In genomic region chr1:156721131-156721924, GRCh38 we compare ENCODE assay signal across 29 cellular contexts. TPM values are rescaled to one million over a fixed set of nuclear protein-coding genes. Genes with fewer than 3 reads are reported as not detected.
DNase-seq lines count a peak whose midpoint lies in the region; ATAC-seq, FAIRE-seq and TF ChIP-seq lines count a peak whose summit lies in the region.
"Had no signal": no experiment of that assay in that cellular context is flagged by ENCODE, and none has a peak within 500 bp of the region (broad histone marks: within the 10 kb centered on the region; RNA-seq: fewer than 3 reads in every experiment).

No MANE protein-coding gene starts in this region.

- no peaks in the 10 kb centered on the region for H3K9me3 ChIP-seq in psoas muscle
- H3K9me3 ChIP-seq: pancreas, right atrium auricular region, upper lobe of left lung had no signal

- H3K4me1 ChIP-seq in psoas muscle, result peaks cover 21% of the 10 kb centered on the region

- TF ChIP-seq CTCF in GM20000 (IDR thresholded peaks at IDR 0.05; ENCODE audit: extremely low read depth, missing control alignments), result no peak
- TF ChIP-seq CTCF in psoas muscle (IDR thresholded peaks at IDR 0.05), result no peak

- no peak overlapping the region for H3K27ac ChIP-seq in psoas muscle
- H3K27ac ChIP-seq: pancreas, PC-9, right atrium auricular region, upper lobe of left lung, WERI-Rb-1 had no signal

- TF ChIP-seq POLR2A in GM12892 (IDR thresholded peaks at IDR 0.05; ENCODE audit: low read depth, low read length), result peak; percentile 56

- 83 to 89% (median 83%) methylated on average over 6 of the region's 6 CpGs for WGBS in psoas muscle, 3 donors

- peaks cover 48% of the 10 kb centered on the region for H3K36me3 Mint-ChIP-seq in activated T-cell treated with anti-CD3 and anti-CD28 coated beads, Interleukin-2, amount 50 U/mL, for 24 hours (ENCODE audit: low read depth)
- peaks cover 29% of the 10 kb centered on the region for H3K36me3 Mint-ChIP-seq in activated T-cell treated with anti-CD3 and anti-CD28 coated beads, Interleukin-2, amount 50 U/mL, for 4 hours (ENCODE audit: insufficient read depth)
- peaks cover 10% of the 10 kb centered on the region for H3K36me3 Mint-ChIP-seq in activated T-helper 17 cell treated with anti-CD3 and anti-CD28 coated beads, Interleukin-2, amount 50 U/mL, for 72 hours (ENCODE audit: low read depth)

- H3K27me3 Mint-ChIP-seq in activated T-cell treated with anti-CD3 and anti-CD28 coated beads, Interleukin-2, amount 50 U/mL, for 24 hours, result no peaks in the 10 kb centered on the region
- no peaks in the 10 kb centered on the region for H3K27me3 Mint-ChIP-seq in activated T-cell treated with anti-CD3 and anti-CD28 coated beads, Interleukin-2, amount 50 U/mL, for 4 hours (ENCODE audit: low read depth)
- H3K27me3 Mint-ChIP-seq in activated T-helper 17 cell treated with anti-CD3 and anti-CD28 coated beads, Interleukin-2, amount 50 U/mL, for 72 hours, result no peaks in the 10 kb centered on the region
- H3K27me3 Mint-ChIP-seq: activated naive CD8-positive, alpha-beta T cell treated with anti-CD3 and anti-CD28 coated beads, Interleukin-2, amount 10 ng/mL, durations not matched to agents 7 days and 5 days; naive thymus-derived CD4-positive, alpha-beta T cell had no signal

- H3K36me3 ChIP-seq in psoas muscle (ENCODE audit: insufficient read depth in 1 of 2, low read depth in 1 of 2), result peaks cover 7 to 47% of the 10 kb centered on the region in 2 donors

- no peaks in the 10 kb centered on the region for H3K27me3 ChIP-seq in psoas muscle (ENCODE audit: insufficient read depth in 3 of 3, low read length in 2 of 3)
- H3K27me3 ChIP-seq: pancreas, right atrium auricular region, upper lobe of left lung had no signal

- H3K4me1 Mint-ChIP-seq in activated T-cell treated with anti-CD3 and anti-CD28 coated beads, Interleukin-2, amount 50 U/mL, for 24 hours (ENCODE audit: low read depth), result peaks cover 32% of the 10 kb centered on the region
- H3K4me1 Mint-ChIP-seq in activated T-cell treated with anti-CD3 and anti-CD28 coated beads, Interleukin-2, amount 50 U/mL, for 4 hours (ENCODE audit: low read depth), result peaks cover 16% of the 10 kb centered on the region
- peaks cover 16% of the 10 kb centered on the region for H3K4me1 Mint-ChIP-seq in activated T-helper 17 cell treated with anti-CD3 and anti-CD28 coated beads, Interleukin-2, amount 50 U/mL, for 72 hours

- H3K4me3 ChIP-seq in psoas muscle, result no peak overlapping the region
- H3K4me3 ChIP-seq: pancreas, PC-9, right atrium auricular region, smooth muscle cell, upper lobe of left lung had no signal

- no peak for ATAC-seq in activated T-cell treated with anti-CD3 and anti-CD28 coated beads, Interleukin-2, amount 50 U/mL, for 4 hours
- peak; percentile 77 for ATAC-seq in activated T-helper 17 cell treated with anti-CD3 and anti-CD28 coated beads, Interleukin-2, amount 50 U/mL, for 72 hours (replicated peaks)
- ATAC-seq in psoas muscle, result no peak
- ATAC-seq: left ventricle myocardium superior; naive thymus-derived CD4-positive, alpha-beta T cell; pancreas had no signal

- no peak for DNase-seq in activated T-cell treated with anti-CD3 and anti-CD28 coated beads, Interleukin-2, amount 50 U/mL, for 24 hours
- DNase-seq in activated T-cell treated with anti-CD3 and anti-CD28 coated beads, Interleukin-2, amount 50 U/mL, for 4 hours, result no peak
- DNase-seq in GM12892 (ENCODE audit: insufficient read length) (no peak), epidermal melanocyte (ENCODE audit: insufficient read length, low spot score) (peak; percentile 8), GM20000 (ENCODE audit: low spot score) (no peak), NCI-H1930 (lab: John Stamatoyannopoulos, UW) (no peak), psoas muscle (no peak)
- DNase-seq: activated naive CD8-positive, alpha-beta T cell treated with anti-CD3 and anti-CD28 coated beads, Interleukin-2, amount 10 ng/mL, durations not matched to agents 7 days and 5 days; IMR-90; left ventricle myocardium superior; midbrain; naive thymus-derived CD4-positive, alpha-beta T cell; NCI-H1092; NCI-H1694 treated with DMSO at 0.1 percent for 48 hours; NCI-H2171 treated with DMSO at 0.1 percent for 48 hours; NCI-H524; pancreas; PC-9; SHP77 treated with DMSO at 0.1 percent for 48 hours; stimulated activated CD4-positive, alpha-beta T cell treated with anti-CD3 and anti-CD28 coated beads, Interleukin-2, amount 100 ng/mL, for 24 hours; substantia nigra; T1000; upper lobe of left lung; WERI-Rb-1 had no signal

- no peak overlapping the region for H3K4me3 Mint-ChIP-seq in activated T-cell treated with anti-CD3 and anti-CD28 coated beads, Interleukin-2, amount 50 U/mL, for 24 hours
- H3K4me3 Mint-ChIP-seq in activated T-cell treated with anti-CD3 and anti-CD28 coated beads, Interleukin-2, amount 50 U/mL, for 4 hours, result no peak overlapping the region
- peak overlapping the region; percentile 41 for H3K4me3 Mint-ChIP-seq in activated T-helper 17 cell treated with anti-CD3 and anti-CD28 coated beads, Interleukin-2, amount 50 U/mL, for 72 hours
- H3K4me3 Mint-ChIP-seq: activated naive CD8-positive, alpha-beta T cell treated with anti-CD3 and anti-CD28 coated beads, Interleukin-2, amount 10 ng/mL, durations not matched to agents 7 days and 5 days had no signal

- no peaks in the 10 kb centered on the region for H3K9me3 Mint-ChIP-seq in activated T-cell treated with anti-CD3 and anti-CD28 coated beads, Interleukin-2, amount 50 U/mL, for 24 hours
- H3K9me3 Mint-ChIP-seq in activated T-cell treated with anti-CD3 and anti-CD28 coated beads, Interleukin-2, amount 50 U/mL, for 4 hours, result no peaks in the 10 kb centered on the region
- no peaks in the 10 kb centered on the region for H3K9me3 Mint-ChIP-seq in activated T-helper 17 cell treated with anti-CD3 and anti-CD28 coated beads, Interleukin-2, amount 50 U/mL, for 72 hours
- H3K9me3 Mint-ChIP-seq: activated naive CD8-positive, alpha-beta T cell treated with anti-CD3 and anti-CD28 coated beads, Interleukin-2, amount 10 ng/mL, durations not matched to agents 7 days and 5 days; naive thymus-derived CD4-positive, alpha-beta T cell had no signal

- FAIRE-seq in GM12892 (lab: Jason Lieb, UNC), result no peak
- FAIRE-seq: islet of Langerhans, pancreas had no signal

- H3K27ac Mint-ChIP-seq in activated T-cell treated with anti-CD3 and anti-CD28 coated beads, Interleukin-2, amount 50 U/mL, for 24 hours, result peak overlapping the region; percentile 85
- H3K27ac Mint-ChIP-seq in activated T-helper 17 cell treated with anti-CD3 and anti-CD28 coated beads, Interleukin-2, amount 50 U/mL, for 72 hours, result peak overlapping the region; percentile 81
- H3K27ac Mint-ChIP-seq: activated naive CD8-positive, alpha-beta T cell treated with anti-CD3 and anti-CD28 coated beads, Interleukin-2, amount 10 ng/mL, durations not matched to agents 7 days and 5 days had no signal

- intact Hi-C loops in psoas muscle (cut with DNase I), result no loop called here

RNA-seq across cellular contexts. Expression of gene METTL25B, which starts 6.9 kb away (rescaled TPM):
- 10 to 100 TPM; 16.6 to 18.9 (median 18.5) TPM for total RNA-seq in activated T-cell treated with anti-CD3 and anti-CD28 coated beads, Interleukin-2, amount 50 U/mL, for 4 hours
- polyA plus RNA-seq in GM12892 (2012; ENCODE audit: missing spikeins), result 24.4 TPM
- 10 to 100 TPM; 29.0 to 51.6 TPM for total RNA-seq in activated T-helper 17 cell treated with anti-CD3 and anti-CD28 coated beads, Interleukin-2, amount 50 U/mL, for 72 hours
- total RNA-seq in psoas muscle, result 10 to 100 TPM; 18.5 to 32.1 (median 28.5) TPM
- polyA plus RNA-seq in psoas muscle, result 10 to 100 TPM; 22.1 to 31.5 (median 27.0) TPM

RNA-seq across cellular contexts. Expression of gene ISG20L2, which starts 7.2 kb away (rescaled TPM):
- total RNA-seq in activated T-cell treated with anti-CD3 and anti-CD28 coated beads, Interleukin-2, amount 50 U/mL, for 4 hours, result 10 to 100 TPM; 62.4 to 65.9 (median 63.8) TPM
- 22.9 TPM for polyA plus RNA-seq in GM12892 (2012; ENCODE audit: missing spikeins)
- total RNA-seq in activated T-helper 17 cell treated with anti-CD3 and anti-CD28 coated beads, Interleukin-2, amount 50 U/mL, for 72 hours, result 10 to 100 TPM; 38.8 to 74.9 TPM
- total RNA-seq in psoas muscle, result 10 to 100 TPM in 3 of 4 donors, 1 to 10 TPM in 1; 7.4 to 19.8 (median 16.5) TPM
- polyA plus RNA-seq in psoas muscle, result 10 to 100 TPM in 2 of 3 donors, 1 to 10 TPM in 1; 7.6 to 20.4 (median 20.2) TPM

RNA-seq across cellular contexts. Expression of gene CRABP2, which starts 15.9 kb away (rescaled TPM):
- total RNA-seq in activated T-cell treated with anti-CD3 and anti-CD28 coated beads, Interleukin-2, amount 50 U/mL, for 4 hours, result 1 to 10 TPM; 1.8 to 2.5 (median 2.4) TPM
- 0.76 TPM for polyA plus RNA-seq in GM12892 (2012; ENCODE audit: missing spikeins)
- 1 to 10 TPM; 2.2 to 4.4 TPM for total RNA-seq in activated T-helper 17 cell treated with anti-CD3 and anti-CD28 coated beads, Interleukin-2, amount 50 U/mL, for 72 hours
- 1 to 10 TPM in 2 of 4 donors, under 1 TPM in 1, not detected in 1; 0.71 to 1.7 (median 1.6) TPM for total RNA-seq in psoas muscle
- under 1 TPM; 0.13 to 0.57 (median 0.53) TPM for polyA plus RNA-seq in psoas muscle
- total RNA-seq: dermis microvascular lymphatic vessel endothelial cell had no signal

RNA-seq across cellular contexts. Expression of gene MRPL24, which starts 19.6 kb away (rescaled TPM):
- 100 to 1,000 TPM; 132 to 138 (median 132) TPM for total RNA-seq in activated T-cell treated with anti-CD3 and anti-CD28 coated beads, Interleukin-2, amount 50 U/mL, for 4 hours
- 129 TPM for polyA plus RNA-seq in GM12892 (2012; ENCODE audit: missing spikeins)
- total RNA-seq in activated T-helper 17 cell treated with anti-CD3 and anti-CD28 coated beads, Interleukin-2, amount 50 U/mL, for 72 hours, result 10 to 100 TPM; 58.8 to 67.0 TPM
- 100 to 1,000 TPM in 2 of 4 donors, 10 to 100 TPM in 2; 86.1 to 137 (median 99.8) TPM for total RNA-seq in psoas muscle
- 100 to 1,000 TPM; 140 to 174 (median 146) TPM for polyA plus RNA-seq in psoas muscle

RNA-seq across cellular contexts. Expression of gene HDGF, which starts 30.1 kb away (rescaled TPM):
- 100 to 1,000 TPM; 221 to 249 (median 230) TPM for total RNA-seq in activated T-cell treated with anti-CD3 and anti-CD28 coated beads, Interleukin-2, amount 50 U/mL, for 4 hours
- polyA plus RNA-seq in GM12892 (2012; ENCODE audit: missing spikeins), result 139 TPM
- total RNA-seq in activated T-helper 17 cell treated with anti-CD3 and anti-CD28 coated beads, Interleukin-2, amount 50 U/mL, for 72 hours, result 100 to 1,000 TPM; 270 to 361 TPM
- 100 to 1,000 TPM; 164 to 240 (median 208) TPM for total RNA-seq in psoas muscle
- polyA plus RNA-seq in psoas muscle, result 100 to 1,000 TPM; 161 to 367 (median 163) TPM
